12 cellular contexts compared by ENCODE assay signal in the genomic region with DNA sequence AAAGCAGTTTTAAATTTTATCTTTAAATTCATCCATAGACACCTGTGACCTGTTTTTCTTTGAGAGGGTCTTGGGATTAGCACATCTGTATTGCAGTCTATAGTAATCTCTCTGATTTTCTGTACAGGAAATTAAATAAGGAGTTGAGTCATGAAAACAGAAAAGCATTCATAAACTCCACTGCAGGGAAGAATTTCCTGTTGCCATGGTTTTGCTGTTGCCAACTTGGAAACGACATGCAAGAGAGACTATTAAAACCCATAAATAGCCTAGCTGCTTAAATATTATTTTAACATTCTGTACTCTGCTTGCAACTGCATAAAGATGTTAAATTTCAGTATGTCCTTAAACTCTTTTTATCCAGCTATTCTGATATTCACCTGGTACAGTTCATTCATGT.
DNase-seq lines count a peak whose midpoint lies in the region; ATAC-seq and TF ChIP-seq lines count a peak whose summit lies in the region.
"Had no signal": no experiment of that assay in that cellular context is flagged by ENCODE, and none has a peak within 500 bp of the region (broad histone marks: within the 10 kb centered on the region; RNA-seq: fewer than 3 reads in every experiment).

No MANE protein-coding gene starts in this region.

- no peak overlapping the region for H4K8ac ChIP-seq in mesenchymal stem cell (ENCODE audit: low read length)

- H3K27me3 Mint-ChIP-seq in T-helper 2 cell treated with Interferon-gamma antibody and Interleukin-4, amounts not matched to agents 5 μg/mL and 100 μg/mL, for 36 hours (ENCODE audit: low read depth) = no peaks in the 10 kb centered on the region

- H3K9me3 Mint-ChIP-seq in T-helper 2 cell treated with Interferon-gamma antibody and Interleukin-4, amounts not matched to agents 5 μg/mL and 100 μg/mL, for 36 hours = peaks cover 39% of the 10 kb centered on the region

- no peak overlapping the region for H3K14ac ChIP-seq in mesenchymal stem cell (ENCODE audit: low read length in 2 of 2)

- H2BK12ac ChIP-seq in mesenchymal stem cell (ENCODE audit: low read length in 2 of 2) = no peak overlapping the region

- no peak overlapping the region for H3K18ac ChIP-seq in mesenchymal stem cell (ENCODE audit: low read depth in 1 of 2, low read length in 2 of 2)

- H3K9ac ChIP-seq in mesenchymal stem cell (ENCODE audit: low read length) = peak overlapping the region; percentile 42

- H3K4ac ChIP-seq in mesenchymal stem cell (ENCODE audit: low read depth in 1 of 2, low read length in 2 of 2) = no peak overlapping the region

- no peak overlapping the region for H2BK15ac ChIP-seq in mesenchymal stem cell (ENCODE audit: low read depth, poor library complexity, severe bottlenecking)

- H2BK120ac ChIP-seq in mesenchymal stem cell (ENCODE audit: low read depth, low read length) = no peak overlapping the region

- no peak overlapping the region for H4K91ac ChIP-seq in mesenchymal stem cell (ENCODE audit: low read length)

- CTCF ChIA-PET in AG04450 (lab: Charles Lee) = interaction anchor here (2.6 kb wide), 1 partner anchor 101 kb away, joined by 8 read pairs; no protein-coding TSS in a partner anchor

- H3K4me3 Mint-ChIP-seq in T-helper 2 cell treated with Interferon-gamma antibody and Interleukin-4, amounts not matched to agents 5 μg/mL and 100 μg/mL, for 36 hours = no peak overlapping the region

- no peak overlapping the region for H2BK5ac ChIP-seq in mesenchymal stem cell (ENCODE audit: low read depth, low read length, poor library complexity, severe bottlenecking)

- intact Hi-C loops in dorsolateral prefrontal cortex (cut with DNase I) = no loop called here

- no peak overlapping the region for H2AK5ac ChIP-seq in mesenchymal stem cell (ENCODE audit: low read length, severe bottlenecking)

- H3K4me2 ChIP-seq in mesenchymal stem cell (ENCODE audit: low read length, poor library complexity, severe bottlenecking) = no peak overlapping the region

- no peak overlapping the region for H3K27ac Mint-ChIP-seq in T-helper 2 cell treated with Interferon-gamma antibody and Interleukin-4, amounts not matched to agents 5 μg/mL and 100 μg/mL, for 36 hours

- H2AFZ ChIP-seq in mesenchymal stem cell (ENCODE audit: low read depth, low read length) = no peak overlapping the region

- no peaks in the 10 kb centered on the region for H3K27me3 ChIP-seq in AG04450 (ENCODE audit: control insufficient read depth, insufficient read depth, low read length)
- H3K27me3 ChIP-seq in MG63 = no peaks in the 10 kb centered on the region
- no peaks in the 10 kb centered on the region for H3K27me3 ChIP-seq in dorsolateral prefrontal cortex
- H3K27me3 ChIP-seq in mesenchymal stem cell (ENCODE audit: control insufficient read depth in 1 of 2, insufficient read depth in 1 of 2, low read length in 2 of 2) = no peaks in the 10 kb centered on the region

- WGBS in mesenchymal stem cell = no CpG with 5 or more reads among the region's 1 CpG

- H3K27ac ChIP-seq in AG04450 (ENCODE audit: low read depth, low read length) (no peak overlapping the region), dorsolateral prefrontal cortex (peak overlapping the region in 57 of 59 donors; percentile 1 to 83 (median 59)), mesenchymal stem cell (ENCODE audit: low read length, poor library complexity, severe bottlenecking) (no peak overlapping the region), substantia nigra (ENCODE audit: low read depth, low read length, poor library complexity, severe bottlenecking) (no peak overlapping the region)
- H3K27ac ChIP-seq: C4-2B had no signal

- H3K79me1 ChIP-seq in mesenchymal stem cell (replicated peaks; ENCODE audit: low read length, poor library complexity, severe bottlenecking) = no peaks in the 10 kb centered on the region

- H3K4me3 ChIP-seq in AG04450 (ENCODE audit: low read depth, low read length) (no peak overlapping the region), MG63 (no peak overlapping the region), dorsolateral prefrontal cortex (peak overlapping the region in 3 of 59 donors; percentile 1 to 14 (median 4)), mesenchymal stem cell (ENCODE audit: insufficient read depth in 1 of 2, low read depth in 1 of 2, low read length in 2 of 2) (no peak overlapping the region)

- no peaks in the 10 kb centered on the region for H3K4me1 ChIP-seq in mesenchymal stem cell (ENCODE audit: control insufficient read depth, insufficient read depth, low read depth, low read length)

- POLR2A ChIA-PET in AG04450 (lab: Yijun Ruan, JAX) = interaction anchor here (0.6 kb wide), 1 partner anchor 60 kb away, joined by 7 read pairs; no protein-coding TSS in a partner anchor

- H3K9me3 ChIP-seq in AG04450 (ENCODE audit: control insufficient read depth, insufficient read depth, low read length) = no peaks in the 10 kb centered on the region
- H3K9me3 ChIP-seq in MG63 = peaks cover 3% of the 10 kb centered on the region; the same call in 1 of the 2 replicates
- H3K9me3 ChIP-seq in mesenchymal stem cell (ENCODE audit: control insufficient read depth, low read length) = peaks cover 21% of the 10 kb centered on the region

- H3K23ac ChIP-seq in mesenchymal stem cell (ENCODE audit: low read length in 2 of 2) = no peak overlapping the region

- DNase-seq in AG04450 (ENCODE audit: low read depth, low spot score) = peak; percentile 72
- DNase-seq in MG63 = peak; percentile 72
- DNase-seq in dorsolateral prefrontal cortex = no peak
- peak; percentile 82 for DNase-seq in mesenchymal stem cell
- no peak for DNase-seq in T-helper 2 cell treated with Interferon-gamma antibody and Interleukin-4, amounts not matched to agents 5 μg/mL and 100 μg/mL, for 36 hours (ENCODE audit: low spot score)
- no peak for DNase-seq in globus pallidus (ENCODE audit: low spot score)
- DNase-seq in substantia nigra (lab: John Stamatoyannopoulos, UW) = no peak
- DNase-seq: GOT3, NCI-H2107, SIG-M5 had no signal

- H3K36me3 Mint-ChIP-seq in T-helper 2 cell treated with Interferon-gamma antibody and Interleukin-4, amounts not matched to agents 5 μg/mL and 100 μg/mL, for 36 hours (ENCODE audit: low read depth) = peaks cover 60% of the 10 kb centered on the region

- H3K4me1 Mint-ChIP-seq in T-helper 2 cell treated with Interferon-gamma antibody and Interleukin-4, amounts not matched to agents 5 μg/mL and 100 μg/mL, for 36 hours (ENCODE audit: low read depth) = peaks cover 5% of the 10 kb centered on the region

- TF ChIP-seq CTCF in AG04450 (IDR thresholded peaks at IDR 0.05; ENCODE audit: low read depth, low read length) (no peak), dorsolateral prefrontal cortex (IDR thresholded peaks at IDR 0.05 in 54 of 56, conservative IDR thresholded peaks at IDR 0.05 in 2 of 56; ENCODE audit: low read depth in 1 of 56, partially characterized antibody in 56 of 56) (no peak)

- H3K36me3 ChIP-seq in MG63 (peaks cover 7% of the 10 kb centered on the region), mesenchymal stem cell (ENCODE audit: control insufficient read depth in 1 of 2, insufficient read depth in 2 of 2, low read depth in 1 of 2, low read length in 2 of 2) (no peaks in the 10 kb centered on the region)

- no peak for ATAC-seq in GM18909 (IDR thresholded peaks at IDR 0.05; ENCODE audit: poor library complexity, unreplicated experiment)

Comparison
In these comparisons a context has a peak if more than half of its experiments do, and no peak if none do; other contexts are left out.
1. DNase-seq: peak in AG04450 (single experiment), MG63 (single experiment) and mesenchymal stem cell (single experiment); none in dorsolateral prefrontal cortex (0 of 10), T-helper 2 cell treated with Interferon-gamma antibody and Interleukin-4, amounts not matched to agents 5 μg/mL and 100 μg/mL, for 36 hours (single experiment), globus pallidus (single experiment) and substantia nigra (0 of 49).
2. H3K27ac ChIP-seq: peak in dorsolateral prefrontal cortex (57 of 59); none in AG04450 (single experiment), mesenchymal stem cell (single experiment) and substantia nigra (single experiment).